Comparison of ENCODE assay signal across 8 cellular contexts in the genomic region with DNA sequence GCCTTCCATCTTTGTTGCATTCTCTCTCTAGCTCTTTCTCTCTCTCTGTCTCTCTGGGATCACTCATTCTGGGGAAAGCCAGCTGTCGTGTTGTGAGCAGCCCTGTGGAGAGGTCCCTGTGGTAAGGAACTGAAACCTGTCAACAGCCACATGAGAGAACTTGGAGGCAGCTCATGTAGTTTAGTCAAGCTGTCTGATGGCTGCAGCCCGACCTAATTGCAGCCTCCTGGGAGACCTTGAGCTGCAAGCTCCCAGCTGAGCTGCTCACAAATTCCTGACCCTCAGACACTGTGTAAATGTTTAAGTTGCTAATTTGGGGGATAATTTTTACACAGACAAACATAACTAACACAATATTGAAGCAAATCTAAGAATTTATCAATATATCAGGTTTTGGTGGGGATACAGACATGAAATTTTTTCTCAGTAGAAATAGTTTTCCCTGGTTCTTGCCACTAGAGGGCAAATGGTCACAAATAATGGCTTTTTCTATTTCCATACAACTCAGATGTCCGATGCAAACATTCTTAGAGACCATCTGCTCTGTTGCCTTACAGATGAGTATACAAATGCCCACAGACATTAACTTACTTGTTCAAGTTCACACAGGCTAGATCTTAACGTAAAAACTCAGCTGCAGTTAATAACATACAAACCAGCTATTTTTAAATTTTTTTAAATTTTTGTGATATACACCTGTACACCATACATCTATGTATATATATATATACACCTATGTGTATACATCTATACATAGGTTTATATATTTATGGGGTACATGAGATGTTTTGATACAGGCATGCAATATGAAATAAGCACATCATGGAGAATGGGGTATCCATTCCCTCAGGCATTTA. TPM values are rescaled to one million over a fixed set of nuclear protein-coding genes. Genes with fewer than 3 reads are reported as not detected.
DNase-seq lines count a peak whose midpoint lies in the region; ATAC-seq and TF ChIP-seq lines count a peak whose summit lies in the region.

No MANE protein-coding gene starts in this region.

- peaks cover 5% of the 10 kb centered on the region for H3K9me3 Mint-ChIP-seq in MCF 10A (ENCODE audit: unreplicated experiment)

- no peaks in the 10 kb centered on the region for H3K9me3 ChIP-seq in thoracic aorta

- no peak overlapping the region for H3K27ac Mint-ChIP-seq in MCF 10A (ENCODE audit: low read depth, unreplicated experiment)

- TF ChIP-seq CTCF in MCF 10A (IDR thresholded peaks at IDR 0.05; ENCODE audit: unreplicated experiment) (peak; percentile 55), kidney epithelial cell (IDR thresholded peaks at IDR 0.05; ENCODE audit: insufficient read depth, low read length, poor library complexity, severe bottlenecking) (peak; percentile 54), thoracic aorta (IDR thresholded peaks at IDR 0.05) (peak; percentile 69)

- no peaks in the 10 kb centered on the region for H3K4me1 Mint-ChIP-seq in MCF 10A (ENCODE audit: insufficient read depth, unreplicated experiment)

- CTCF ChIA-PET in MCF 10A (lab: Yijun Ruan, JAX), result interaction anchor here (0.5 to 4.8 kb wide), 58 partner anchors 9 to 1425 kb away, joined by 3 to 117 read pairs (median 3); partner anchors contain the start of genes BBS10, KRR1 and PHLDA1

- BruUV-seq in MCF 10A (replicated peaks; lab: Mats Ljungman, UMichigan), result no TSS peak

- H3K4me1 ChIP-seq in thoracic aorta (ENCODE audit: control insufficient read depth in 1 of 2, low read depth in 2 of 2), result no peaks in the 10 kb centered on the region

- H3K4me3 ChIP-seq in kidney epithelial cell (ENCODE audit: low read depth, low read length) (no peak overlapping the region), thoracic aorta (no peak overlapping the region)

- intact Hi-C loops in MCF 10A (cut with micrococcal nuclease), result loop anchor here (1.0 to 5.0 kb wide), 7 partner anchors 96 to 1060 kb away; partner anchors contain the start of gene PHLDA1

- H3K4me3 Mint-ChIP-seq in MCF 10A (ENCODE audit: unreplicated experiment), result no peak overlapping the region

- POLR2A ChIA-PET in MCF 10A (lab: Yijun Ruan, JAX), result interaction anchor here (0.5 to 5.4 kb wide), 6 partner anchors 186 to 821 kb away, joined by 3 to 47 read pairs (median 3); partner anchors contain the start of genes BBS10, NAP1L1 and PHLDA1

- H3K36me3 Mint-ChIP-seq in MCF 10A (ENCODE audit: insufficient read depth, unreplicated experiment), result no peaks in the 10 kb centered on the region

- H3K36me3 ChIP-seq in kidney epithelial cell (ENCODE audit: control insufficient read depth, insufficient read depth, low read length), result no peaks in the 10 kb centered on the region
- H3K36me3 ChIP-seq in thoracic aorta, result no peaks in the 10 kb centered on the region

- no peaks in the 10 kb centered on the region for H3K27me3 ChIP-seq in kidney epithelial cell (ENCODE audit: control insufficient read depth, insufficient read depth, low read length)
- no peaks in the 10 kb centered on the region for H3K27me3 ChIP-seq in thoracic aorta (replicated peaks; ENCODE audit: insufficient read depth)

- H3K27ac ChIP-seq in thoracic aorta, result no peak overlapping the region

- H3K27me3 Mint-ChIP-seq in MCF 10A (ENCODE audit: insufficient read depth, unreplicated experiment), result no peaks in the 10 kb centered on the region

- DNase-seq in stimulated activated CD4-positive, alpha-beta T cell treated with anti-CD3 and anti-CD28 coated beads, Interleukin-15, amount 100 ng/mL, for 24 hours, result peak; percentile 32
- DNase-seq in stimulated activated CD4-positive, alpha-beta T cell treated with anti-CD3 and anti-CD28 coated beads, Interleukin-4, amount 100 ng/mL, for 4 hours, result no peak
- DNase-seq in HuH-7 (ENCODE audit: low spot score), result peak; percentile 20
- DNase-seq in NOMO-1 treated with dmso at 0.1 percent for 144 hours (lab: John Stamatoyannopoulos, UW; ENCODE audit: unreplicated experiment), result peak; percentile 57
- DNase-seq in MCF 10A (ENCODE audit: unreplicated experiment), result peak; percentile 59
- peak; percentile 23 for DNase-seq in kidney epithelial cell (ENCODE audit: low read depth)
- DNase-seq in thoracic aorta (ENCODE audit: low spot score), result no peak

- ATAC-seq in GM21825 (IDR thresholded peaks at IDR 0.05; ENCODE audit: unreplicated experiment), result peak; percentile 97
- no peak for ATAC-seq in thoracic aorta (ENCODE audit: insufficient number of reproducible peaks, low FRiP score, low read depth)

RNA-seq across cellular contexts. Expression of gene KRR1, which starts 15.5 kb away (rescaled TPM):
- 68.0 and 76.8 TPM in 2 replicates for total RNA-seq in MCF 10A (2022)
- total RNA-seq in kidney epithelial cell, result 20.5 and 31.2 TPM in 2 replicates
- total RNA-seq in thoracic aorta, result 10 to 100 TPM; 30.6 to 46.8 TPM

RNA-seq across cellular contexts. Expression of gene GLIPR1, which starts 46.3 kb away (rescaled TPM):
- total RNA-seq in MCF 10A (2022) (29.6 and 36.4 TPM in 2 replicates), kidney epithelial cell (28.4 and 31.9 TPM in 2 replicates), thoracic aorta (100 to 1,000 TPM in 1 of 2 donors, 10 to 100 TPM in 1; 66.9 to 103 TPM)

Comparison
In these comparisons a context has a peak if more than half of its experiments do, and no peak if none do; other contexts are left out.
1. DNase-seq: peak in stimulated activated CD4-positive, alpha-beta T cell treated with anti-CD3 and anti-CD28 coated beads, Interleukin-15, amount 100 ng/mL, for 24 hours (single experiment), HuH-7 (single experiment), NOMO-1 treated with dmso at 0.1 percent for 144 hours (single experiment), MCF 10A (single experiment) and kidney epithelial cell (single experiment); none in stimulated activated CD4-positive, alpha-beta T cell treated with anti-CD3 and anti-CD28 coated beads, Interleukin-4, amount 100 ng/mL, for 4 hours (0 of 2) and thoracic aorta (single experiment).
2. Peak in every context shown above with its lines, with median percentiles within 50 percentile points of each other: CTCF ChIP-seq.